8 cellular contexts compared by ENCODE assay signal in the genomic region with DNA sequence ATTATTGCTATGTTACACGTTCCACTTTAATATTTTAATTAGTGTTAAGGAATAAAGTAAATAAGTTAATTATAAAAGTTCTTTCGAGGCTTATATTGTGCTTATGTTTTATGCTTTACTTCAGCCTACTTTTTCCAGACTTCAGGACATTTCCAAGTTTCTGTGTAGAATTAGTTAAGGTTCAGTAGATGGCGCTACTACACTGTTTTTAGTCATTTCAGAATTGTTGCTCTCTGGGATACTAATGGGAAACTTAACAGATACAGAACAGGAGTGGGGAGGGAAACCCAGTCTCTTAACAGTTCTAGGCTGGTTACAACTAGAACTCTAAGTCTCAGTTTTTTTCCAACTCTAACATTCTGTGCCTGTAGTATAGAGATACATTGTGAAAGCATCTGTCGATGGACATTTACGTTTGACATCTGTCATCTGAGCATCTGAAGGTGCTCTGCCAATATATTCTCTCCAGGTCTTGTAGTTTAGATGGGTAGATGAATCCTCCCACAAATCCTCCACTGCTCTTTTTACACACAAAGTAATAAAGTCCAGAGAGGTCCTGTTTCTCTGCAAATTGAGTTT. TPM values are rescaled to one million over a fixed set of nuclear protein-coding genes. Genes with fewer than 3 reads are reported as not detected.
DNase-seq lines count a peak whose midpoint lies in the region; ATAC-seq and TF ChIP-seq lines count a peak whose summit lies in the region.

No MANE protein-coding gene starts in this region.

- DNase-seq in NCI-H1417 (lab: John Stamatoyannopoulos, UW) (peak in 2 of 3 experiments; percentile 21 to 46), NCI-H1417 treated with DMSO at 0.1 percent for 48 hours (lab: John Stamatoyannopoulos, UW) (no peak), NCI-H446 treated with DMSO at 0.1 percent for 48 hours (lab: John Stamatoyannopoulos, UW) (peak; percentile 10), dermis microvascular lymphatic vessel endothelial cell (ENCODE audit: low read depth in 2 of 2) (peak; percentile 39 to 63), osteocyte (ENCODE audit: extremely low spot score, unreplicated experiment) (no peak), mesenteric fat pad (ENCODE audit: low spot score) (no peak), SIG-M5 treated with dmso at 0.1 percent for 504 hours (lab: John Stamatoyannopoulos, UW; ENCODE audit: unreplicated experiment) (no peak)

- no peaks in the 10 kb centered on the region for H3K36me3 Mint-ChIP-seq in osteocyte (ENCODE audit: unreplicated experiment)
- no peaks in the 10 kb centered on the region for H3K36me3 Mint-ChIP-seq in activated T-helper 17 cell treated with anti-CD3 and anti-CD28 coated beads, Interleukin-2, amount 50 U/mL, for 72 hours (ENCODE audit: low read depth)

- ATAC-seq in activated T-helper 17 cell treated with anti-CD3 and anti-CD28 coated beads, Interleukin-2, amount 50 U/mL, for 72 hours (replicated peaks): no peak

- TF ChIP-seq CTCF in osteocyte (IDR thresholded peaks at IDR 0.05): peak; percentile 76

- no peaks in the 10 kb centered on the region for H3K4me1 Mint-ChIP-seq in osteocyte (ENCODE audit: unreplicated experiment)
- no peaks in the 10 kb centered on the region for H3K4me1 Mint-ChIP-seq in activated T-helper 17 cell treated with anti-CD3 and anti-CD28 coated beads, Interleukin-2, amount 50 U/mL, for 72 hours

- H3K27me3 Mint-ChIP-seq in osteocyte (ENCODE audit: unreplicated experiment): peaks cover 2% of the 10 kb centered on the region
- H3K27me3 Mint-ChIP-seq in activated T-helper 17 cell treated with anti-CD3 and anti-CD28 coated beads, Interleukin-2, amount 50 U/mL, for 72 hours: peaks cover 9% of the 10 kb centered on the region

- no peak overlapping the region for H3K27ac Mint-ChIP-seq in osteocyte (ENCODE audit: unreplicated experiment)
- H3K27ac Mint-ChIP-seq in activated T-helper 17 cell treated with anti-CD3 and anti-CD28 coated beads, Interleukin-2, amount 50 U/mL, for 72 hours: no peak overlapping the region

- H3K4me3 Mint-ChIP-seq in osteocyte (ENCODE audit: unreplicated experiment): no peak overlapping the region
- no peak overlapping the region for H3K4me3 Mint-ChIP-seq in activated T-helper 17 cell treated with anti-CD3 and anti-CD28 coated beads, Interleukin-2, amount 50 U/mL, for 72 hours

- no peaks in the 10 kb centered on the region for H3K9me3 Mint-ChIP-seq in osteocyte (ENCODE audit: unreplicated experiment)
- no peaks in the 10 kb centered on the region for H3K9me3 Mint-ChIP-seq in activated T-helper 17 cell treated with anti-CD3 and anti-CD28 coated beads, Interleukin-2, amount 50 U/mL, for 72 hours

RNA-seq across cellular contexts. Expression of gene FAM171A1, which starts 56.8 kb away (rescaled TPM):
- total RNA-seq in dermis microvascular lymphatic vessel endothelial cell (29.8 and 55.1 TPM in 2 replicates), osteocyte (30.4 and 32.9 TPM in 2 replicates), mesenteric fat pad (36.2 TPM)
- total RNA-seq in activated T-helper 17 cell treated with anti-CD3 and anti-CD28 coated beads, Interleukin-2, amount 50 U/mL, for 72 hours: 1 to 10 TPM; 2.4 to 3.9 TPM

Comparison
In these comparisons a context has a peak if more than half of its experiments do, and no peak if none do; other contexts are left out.
1. DNase-seq: peak in NCI-H1417 (2 of 3), NCI-H446 treated with DMSO at 0.1 percent for 48 hours (single experiment) and dermis microvascular lymphatic vessel endothelial cell (2 of 2); none in NCI-H1417 treated with DMSO at 0.1 percent for 48 hours (single experiment), osteocyte (single experiment), mesenteric fat pad (single experiment) and SIG-M5 treated with dmso at 0.1 percent for 504 hours (single experiment).